ENCODE assay signal across 17 cellular contexts in the genomic region with DNA sequence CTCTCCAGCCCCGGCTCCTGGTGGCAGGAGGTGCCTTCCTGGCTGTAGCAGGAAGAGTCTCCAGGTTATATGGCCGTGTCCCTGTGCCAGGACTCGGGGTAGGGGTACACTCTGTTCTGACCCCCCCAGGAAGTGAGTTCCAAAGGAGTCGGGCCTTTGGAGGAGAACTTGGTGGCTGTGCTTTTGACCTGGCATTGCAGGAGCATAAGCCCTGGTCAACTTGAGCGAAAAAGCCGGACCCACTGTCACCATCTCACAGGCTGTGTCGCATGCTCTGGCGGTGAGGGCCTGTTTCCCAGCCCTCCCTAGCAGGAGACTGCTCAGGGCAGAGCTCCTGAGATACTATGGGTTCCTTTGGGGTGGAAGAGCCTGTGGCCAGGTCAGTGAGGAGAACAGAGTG. TPM values are rescaled to one million over a fixed set of nuclear protein-coding genes. Genes with fewer than 3 reads are reported as not detected.
"Had no signal": no experiment of that assay in that cellular context is flagged by ENCODE, and none has a peak within 500 bp of the region (broad histone marks: within the 10 kb centered on the region; RNA-seq: fewer than 3 reads in every experiment).

No MANE protein-coding gene starts in this region.

- H3K4me1 ChIP-seq: colonic mucosa had no signal

- H3K4me3 ChIP-seq: colonic mucosa, neural progenitor cell, pancreas, skin epidermis, stomach, testis had no signal

- H3K9ac ChIP-seq: neural progenitor cell had no signal

- H3K36me3 ChIP-seq: colonic mucosa, neural progenitor cell, pancreas, stomach had no signal

- DNase-seq: activated B cell treated with CpG ODN at 0.5 μM for 24 hours; activated CD4-positive, alpha-beta T cell treated with anti-CD3 and anti-CD28 coated beads for 48 hours; activated CD8-positive, alpha-beta T cell treated with anti-CD3 and anti-CD28 coated beads for 36 hours; activated effector memory CD4-positive, alpha-beta T cell treated with anti-CD3 and anti-CD28 coated beads, Interleukin-2, amount 50 U/mL, for 16 hours; activated T-cell treated with anti-CD3 and anti-CD28 coated beads, Interleukin-2, amount 50 U/mL, for 48 hours; colonic mucosa; effector CD4-positive, alpha-beta T cell; foreskin fibroblast; naive B cell; stomach; T-helper 2 cell; testis had no signal

- ATAC-seq: activated CD8-positive, alpha-beta T cell treated with anti-CD3 and anti-CD28 coated beads for 36 hours; activated naive CD4-positive, alpha-beta T cell treated with anti-CD3 and anti-CD28 coated beads, Interleukin-2, amount 50 U/mL, for 72 hours had no signal

- H3K27ac ChIP-seq: colonic mucosa, neural progenitor cell, pancreas had no signal

- H3K4me2 ChIP-seq: neural progenitor cell had no signal

- H3K27me3 ChIP-seq: colonic mucosa, neural progenitor cell, pancreas, stomach, testis had no signal

- H3K9me3 ChIP-seq: colonic mucosa, pancreas, stomach, testis had no signal

- H2AFZ ChIP-seq: neural progenitor cell had no signal

RNA-seq across cellular contexts. Expression of gene GADD45G, which starts 36.0 kb away (rescaled TPM):
- total RNA-seq: lung microvascular endothelial cell had no signal
